In genomic region chrX:40145670-40146470, GRCh38 we compare ENCODE assay signal across 8 cellular contexts. TPM values are rescaled to one million over a fixed set of nuclear protein-coding genes. Genes with fewer than 3 reads are reported as not detected.
DNase-seq lines count a peak whose midpoint lies in the region; ATAC-seq and TF ChIP-seq lines count a peak whose summit lies in the region.

No MANE protein-coding gene starts in this region.

- no peak overlapping the region for H3K27ac Mint-ChIP-seq in effector memory CD8-positive, alpha-beta T cell
- no peak overlapping the region for H3K27ac Mint-ChIP-seq in natural killer cell

- no peaks in the 10 kb centered on the region for H3K9me3 Mint-ChIP-seq in effector memory CD8-positive, alpha-beta T cell
- H3K9me3 Mint-ChIP-seq in natural killer cell = no peaks in the 10 kb centered on the region

- TF ChIP-seq CTCF in natural killer cell (IDR thresholded peaks at IDR 0.05) = no peak

- peaks cover 4 to 8% of the 10 kb centered on the region in 2 donors for H3K4me1 Mint-ChIP-seq in effector memory CD8-positive, alpha-beta T cell (ENCODE audit: low read depth in 2 of 2)
- H3K4me1 Mint-ChIP-seq in natural killer cell = peaks cover 17 to 29% of the 10 kb centered on the region in 2 donors

- peak; percentile 22 for ATAC-seq in effector memory CD8-positive, alpha-beta T cell (replicated peaks)
- ATAC-seq in natural killer cell (peak; percentile 7 to 28 (median 28)), GM19397 (IDR thresholded peaks at IDR 0.05; ENCODE audit: unreplicated experiment) (no peak), GM21447 (IDR thresholded peaks at IDR 0.05; ENCODE audit: unreplicated experiment) (no peak), GM18868 (IDR thresholded peaks at IDR 0.05; ENCODE audit: unreplicated experiment) (no peak)

- DNase-seq in AG20443 (ENCODE audit: low spot score) = peak; percentile 29
- peak; percentile 38 for DNase-seq in KBM-7
- DNase-seq in effector memory CD8-positive, alpha-beta T cell = no peak
- DNase-seq in natural killer cell = no peak
- DNase-seq in NCI-H345 (lab: John Stamatoyannopoulos, UW) = no peak

- no peaks in the 10 kb centered on the region for H3K27me3 Mint-ChIP-seq in effector memory CD8-positive, alpha-beta T cell
- peaks cover 10 to 47% of the 10 kb centered on the region in 2 donors for H3K27me3 Mint-ChIP-seq in natural killer cell (ENCODE audit: low read depth in 2 of 2)

- H3K36me3 Mint-ChIP-seq in effector memory CD8-positive, alpha-beta T cell (ENCODE audit: insufficient read depth) = no peaks in the 10 kb centered on the region
- no peaks in the 10 kb centered on the region for H3K36me3 Mint-ChIP-seq in natural killer cell

- intact Hi-C loops in natural killer cell (cut with micrococcal nuclease) = loop anchor here (5.0 kb wide), 1 partner anchor 39 kb away; no protein-coding TSS in a partner anchor

- peak overlapping the region in 1 of 2 donors; percentile 41 for H3K4me3 Mint-ChIP-seq in effector memory CD8-positive, alpha-beta T cell
- peak overlapping the region; percentile 47 for H3K4me3 Mint-ChIP-seq in natural killer cell

- in situ Hi-C loops in KBM-7 (cut with MboI; ENCODE audit: low pct_unique_long_range_greater_than_20kb, low sequenced_read_pairs) = no loop called here

RNA-seq across cellular contexts. Expression of gene BCOR, which starts 48.1 kb away (rescaled TPM):
- total RNA-seq in natural killer cell = 10 to 100 TPM; 20.0 to 35.2 (median 29.2) TPM

Comparison
In these comparisons a context has a peak if more than half of its experiments do, and no peak if none do; other contexts are left out.
1. DNase-seq: peak in AG20443 (single experiment) and KBM-7 (single experiment); none in effector memory CD8-positive, alpha-beta T cell (0 of 3), natural killer cell (single experiment) and NCI-H345 (single experiment).
2. ATAC-seq: peak in effector memory CD8-positive, alpha-beta T cell (single experiment) and natural killer cell (3 of 3); none in GM19397 (single experiment), GM21447 (single experiment) and GM18868 (single experiment).